ENCODE assay signal across 14 cellular contexts in the genomic region with DNA sequence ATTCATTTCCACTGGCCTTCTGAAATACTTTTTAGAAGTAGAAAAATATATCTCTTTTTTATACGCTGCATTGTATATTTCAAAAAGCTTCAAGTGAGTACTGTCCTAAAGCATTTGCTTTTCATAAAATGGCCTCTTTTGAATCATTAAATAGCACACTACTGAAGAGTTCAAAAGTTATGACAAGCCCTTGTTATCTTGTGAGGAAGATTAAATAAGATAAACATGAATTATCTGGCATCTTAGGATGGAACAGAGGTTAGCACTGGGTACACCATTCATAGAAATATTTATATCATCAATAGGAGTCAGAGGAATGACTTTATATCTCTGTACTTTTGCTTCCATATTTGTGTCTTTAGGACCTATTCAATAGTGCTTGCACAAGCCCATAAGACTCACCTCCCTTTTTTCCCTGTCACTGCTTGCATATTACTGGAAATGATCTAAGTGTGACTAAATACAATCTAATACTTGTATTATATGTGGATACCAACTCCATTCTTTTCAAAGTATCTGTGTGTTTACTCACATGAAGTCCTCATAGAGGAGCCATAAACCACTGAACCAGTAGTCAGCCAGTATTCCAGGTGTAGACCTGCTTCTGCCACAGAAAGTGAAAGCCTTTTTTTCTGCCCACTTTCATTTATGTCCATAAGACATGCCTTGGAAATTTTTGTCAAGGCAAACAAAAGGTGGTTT.
DNase-seq lines count a peak whose midpoint lies in the region; ATAC-seq and TF ChIP-seq lines count a peak whose summit lies in the region.
"Had no signal": no experiment of that assay in that cellular context is flagged by ENCODE, and none has a peak within 500 bp of the region (broad histone marks: within the 10 kb centered on the region; RNA-seq: fewer than 3 reads in every experiment).

No MANE protein-coding gene starts in this region.

- H3K27ac ChIP-seq in brain microvascular endothelial cell (peak overlapping the region; percentile 86), lower lobe of right lung (peak overlapping the region; percentile 78), subcutaneous abdominal adipose tissue (ENCODE audit: low read depth, low read length) (peak overlapping the region; percentile 95)

- in situ Hi-C loops in brain microvascular endothelial cell (cut with HindIII; ENCODE audit: low pct_ligation_motif_present, low sequenced_read_pairs): no loop called here

- H3K9me3 ChIP-seq in lower lobe of right lung: no peaks in the 10 kb centered on the region
- H3K9me3 ChIP-seq in subcutaneous abdominal adipose tissue (ENCODE audit: control insufficient read depth in 5 of 5, low read length in 5 of 5): no peaks in the 10 kb centered on the region

- H3K4me3 ChIP-seq in brain microvascular endothelial cell (ENCODE audit: low read depth, low read length) (no peak overlapping the region), lower lobe of right lung (no peak overlapping the region), subcutaneous abdominal adipose tissue (ENCODE audit: low read depth in 1 of 5, low read length in 5 of 5) (no peak overlapping the region)

- H3K36me3 ChIP-seq in brain microvascular endothelial cell (replicated peaks) (no peaks in the 10 kb centered on the region), lower lobe of right lung (no peaks in the 10 kb centered on the region), subcutaneous abdominal adipose tissue (ENCODE audit: control insufficient read depth in 5 of 5, insufficient read depth in 5 of 5, low read length in 5 of 5) (no peaks in the 10 kb centered on the region)

- ATAC-seq in lower lobe of right lung: no peak
- ATAC-seq in GM18868 (IDR thresholded peaks at IDR 0.05; ENCODE audit: unreplicated experiment): no peak
- ATAC-seq in activated CD4-positive, CD25-positive, alpha-beta regulatory T cell treated with anti-CD3 and anti-CD28 coated beads, Interleukin-2, amount 50 U/mL, for 24 hours: no peak

- intact Hi-C loops in lower lobe of right lung (cut with DNase I): no loop called here

- no peaks in the 10 kb centered on the region for H3K27me3 ChIP-seq in brain microvascular endothelial cell (replicated peaks)
- no peaks in the 10 kb centered on the region for H3K27me3 ChIP-seq in lower lobe of right lung (ENCODE audit: low read depth)
- H3K27me3 ChIP-seq in subcutaneous abdominal adipose tissue (ENCODE audit: control insufficient read depth in 5 of 5, insufficient read depth in 4 of 5, low read length in 5 of 5): no peaks in the 10 kb centered on the region

- TF ChIP-seq CTCF in brain microvascular endothelial cell (IDR thresholded peaks at IDR 0.05; ENCODE audit: low read depth, low read length, missing control alignments) (no peak), lower lobe of right lung (IDR thresholded peaks at IDR 0.05) (no peak)

- no peak overlapping the region for H3K9ac ChIP-seq in subcutaneous abdominal adipose tissue (ENCODE audit: low read length in 5 of 5)

- DNase-seq in LHCN-M2 (ENCODE audit: low read depth) (peak; percentile 31), brain microvascular endothelial cell (no peak), lower lobe of right lung (no peak), T-helper 9 cell (no peak)
- DNase-seq: activated CD4-positive, alpha-beta memory T cell treated with anti-CD3 and anti-CD28 coated beads, Interleukin-2, amount 10 ng/mL, durations not matched to agents 7 days and 5 days; activated naive CD4-positive, alpha-beta T cell treated with anti-CD3 and anti-CD28 coated beads for 36 hours; CD4-positive, CD25-positive, alpha-beta regulatory T cell; hypothalamus; NCI-H1092 treated with DMSO at 0.1 percent for 48 hours; NCI-H748 treated with DMSO at 0.1 percent for 48 hours; stimulated activated CD4-positive, alpha-beta T cell treated with anti-CD3 and anti-CD28 coated beads, Interleukin-12 subunit alpha, Interleukin-12 subunit beta, amount 100 ng/mL, for 4 hours had no signal

- H3K4me1 ChIP-seq in lower lobe of right lung (no peaks in the 10 kb centered on the region), subcutaneous abdominal adipose tissue (ENCODE audit: control insufficient read depth in 5 of 5, insufficient read depth in 5 of 5, low read length in 5 of 5) (peaks cover 0 to 34% (median 19%) of the 10 kb centered on the region in 5 donors)
